ENCODE assay signal across 8 cellular contexts in genomic region chr1:15799004-15799867, GRCh38. TPM values are rescaled to one million over a fixed set of nuclear protein-coding genes. Genes with fewer than 3 reads are reported as not detected.
DNase-seq lines count a peak whose midpoint lies in the region; ATAC-seq, FAIRE-seq and TF ChIP-seq lines count a peak whose summit lies in the region.

No MANE protein-coding gene starts in this region.

- no peak overlapping the region for H2AFZ ChIP-seq in HepG2 (ENCODE audit: low read length)

- H3K4me3 ChIP-seq in body of pancreas (no peak overlapping the region), HepG2 (replicated peaks in 1 of 3; ENCODE audit: insufficient read depth in 1 of 3, low read depth in 2 of 3, low read length in 3 of 3) (peak overlapping the region; percentile 19 to 73 (median 58); a peak in 5 of 6 replicates), tibial artery (no peak overlapping the region)

- H3K4me1 ChIP-seq in body of pancreas = peaks cover 56% of the 10 kb centered on the region
- H3K4me1 ChIP-seq in HepG2 (ENCODE audit: insufficient read depth, low read length) = peaks cover 96% of the 10 kb centered on the region
- H3K4me1 ChIP-seq in tibial artery = peaks cover 0 to 85% (median 62%) of the 10 kb centered on the region in 4 donors

- peaks cover 14% of the 10 kb centered on the region for H3K79me2 ChIP-seq in HepG2 (ENCODE audit: insufficient read depth, low read length)

- H3K27ac ChIP-seq in body of pancreas = peak overlapping the region; percentile 62 to 84 (median 82)
- H3K27ac ChIP-seq in HepG2 (ENCODE audit: extremely low read length, insufficient read depth, low read length) = peak overlapping the region; percentile 83
- peak overlapping the region; percentile 84 to 86 for H3K27ac ChIP-seq in tibial artery

- H3K36me3 ChIP-seq in body of pancreas (replicated peaks in 1 of 2; ENCODE audit: insufficient read depth in 1 of 2, low read depth in 2 of 2) = no peaks in the 10 kb centered on the region
- no peaks in the 10 kb centered on the region for H3K36me3 ChIP-seq in HepG2 (replicated peaks in 1 of 2; ENCODE audit: control insufficient read depth in 1 of 2, insufficient read depth in 2 of 2, low read length in 2 of 2)
- H3K36me3 ChIP-seq in tibial artery = no peaks in the 10 kb centered on the region

- H3K9me3 ChIP-seq in body of pancreas (no peaks in the 10 kb centered on the region), HepG2 (ENCODE audit: low read length) (no peaks in the 10 kb centered on the region), tibial artery (no peaks in the 10 kb centered on the region)

- in situ Hi-C loops in HepG2 (cut with HindIII; ENCODE audit: extremely low pct_ligation_motif_present, low pct_unique_long_range_greater_than_20kb) = no loop called here

- no peak for TF ChIP-seq CTCF in body of pancreas (IDR thresholded peaks at IDR 0.05)
- TF ChIP-seq CTCF in HepG2 (CRISPR knock-in tag; IDR thresholded peaks at IDR 0.05) = no peak
- no peak for TF ChIP-seq CTCF in tibial artery (IDR thresholded peaks at IDR 0.05)

- peak overlapping the region; percentile 70 for H3K9ac ChIP-seq in HepG2 (ENCODE audit: insufficient read depth, low read depth, low read length)

- peak in 2 of 3 donors; percentile 12 to 34 for TF ChIP-seq POLR2A in body of pancreas (IDR thresholded peaks at IDR 0.05)
- no peak for TF ChIP-seq POLR2A in HepG2 (IDR thresholded peaks at IDR 0.05; ENCODE audit: insufficient read depth in 1 of 2, low read depth in 2 of 2, low read length in 2 of 2)

- DNase-seq in Right ventricle myocardium inferior (ENCODE audit: missing footprints) = peak; percentile 75
- DNase-seq in cardiac septum (ENCODE audit: low spot score) = no peak
- peak; percentile 63 to 83 (median 72) for DNase-seq in body of pancreas
- DNase-seq in HepG2 (ENCODE audit: low spot score) = peak; percentile 61
- peak; percentile 89 to 97 for DNase-seq in tibial artery
- DNase-seq in NOMO-1 (lab: John Stamatoyannopoulos, UW; ENCODE audit: unreplicated experiment in 2 of 2) = no peak
- no peak for DNase-seq in NCI-H2196 treated with DMSO at 0.1 percent for 48 hours (lab: John Stamatoyannopoulos, UW; ENCODE audit: unreplicated experiment)

- no peak for TF ChIP-seq RAD21 in HepG2 (CRISPR knock-in tag; IDR thresholded peaks at IDR 0.05)

- CTCF ChIA-PET in HepG2 (lab: Yijun Ruan, JAX; ENCODE audit: low intra/inter-chr PET ratio, low total read pairs) = no interaction called here

- TSS peak; percentile 85 for BruUV-seq in HepG2 (replicated peaks; lab: Mats Ljungman, UMichigan)

- POLR2A ChIA-PET in HepG2 (lab: Yijun Ruan, JAX) = interaction anchor here (0.7 to 2.8 kb wide), 6 partner anchors 11 to 232 kb away, joined by 3 to 7 read pairs (median 4); partner anchors contain the start of gene SRARP

- peak overlapping the region; percentile 98 for H3K4me2 ChIP-seq in HepG2 (ENCODE audit: low read depth, low read length)

- no peak for TF ChIP-seq EP300 in HepG2 (IDR thresholded peaks at IDR 0.05; ENCODE audit: low read depth in 2 of 2, low read length in 2 of 2)
- TF ChIP-seq EP300 in HepG2 (CRISPR knock-in tag; IDR thresholded peaks at IDR 0.05; ENCODE audit: borderline replicate concordance) = no peak

- no peak for FAIRE-seq in HepG2 (lab: Jason Lieb, UNC)

- intact Hi-C loops in Right ventricle myocardium inferior (cut with DNase I) = no loop called here
- intact Hi-C loops in cardiac septum (cut with DNase I) = loop anchor here (5.0 kb wide), 1 partner anchor 253 kb away; no protein-coding TSS in a partner anchor
- intact Hi-C loops in body of pancreas (cut with DNase I) = no loop called here
- intact Hi-C loops in HepG2 (cut with micrococcal nuclease; ENCODE audit: unreplicated experiment) = no loop called here
- intact Hi-C loops in tibial artery (cut with DNase I; ENCODE audit: low total_unique reads) = no loop called here

- H4K20me1 ChIP-seq in HepG2 (ENCODE audit: insufficient read depth, low read length) = no peaks in the 10 kb centered on the region

- ATAC-seq in Right ventricle myocardium inferior (peak; percentile 57), body of pancreas (peak; percentile 60), HepG2 (peak; percentile 46), HG02759 (IDR thresholded peaks at IDR 0.05; ENCODE audit: unreplicated experiment) (no peak)

- no peaks in the 10 kb centered on the region for H3K27me3 ChIP-seq in body of pancreas
- H3K27me3 ChIP-seq in HepG2 (ENCODE audit: control insufficient read depth in 1 of 2, insufficient read depth in 2 of 2, low read length in 2 of 2) = no peaks in the 10 kb centered on the region
- H3K27me3 ChIP-seq in tibial artery = no peaks in the 10 kb centered on the region

- WGBS in body of pancreas, 2 donors = 35 to 36% methylated on average over 6 to 9 of the region's 9 CpGs
- WGBS in HepG2 (ENCODE audit: low lambda C conversion rate) = 10% methylated on average over 6 of the region's 9 CpGs

RNA-seq across cellular contexts. Expression of gene UQCRHL, which starts 8.2 kb away (rescaled TPM):
- total RNA-seq in Right ventricle myocardium inferior (6.2 TPM), cardiac septum (4.9 TPM), body of pancreas (1 to 10 TPM in 1 of 2 donors, under 1 TPM in 1; 0.66 to 1.0 TPM), HepG2 (2016; rRNA removed; fragmentation: Illumina TruSeq; extraction: Trizol) (2.3 and 4.0 TPM in 2 replicates)
- 1.3 and 1.6 TPM in 2 replicates for total RNA-seq in HepG2 (2016; cell fraction: cytosol; rRNA removed; fragmentation: Illumina TruSeq; extraction: Trizol; ENCODE audit: low read depth)
- total RNA-seq in HepG2 (2016; cell fraction: insoluble cytoplasmic fraction; rRNA removed; fragmentation: Illumina TruSeq; extraction: Trizol) = 2.3 and 4.1 TPM in 2 replicates
- total RNA-seq in HepG2 (2016; cell fraction: membrane; rRNA removed; fragmentation: Illumina TruSeq; extraction: Trizol) = 3.6 and 3.8 TPM in 2 replicates
- 0.72 and 0.87 TPM in 2 replicates for total RNA-seq in HepG2 (2016; cell fraction: nucleus; rRNA removed; fragmentation: Illumina TruSeq; extraction: Trizol)
- polyA plus RNA-seq in HepG2 (2011; rRNA removed) = 1.4 and 1.8 TPM in 2 replicates
- polyA plus RNA-seq in HepG2 (2011; cell fraction: cytosol; rRNA removed) = 1.3 and 2.6 TPM in 2 replicates
- 0.59 and 1.3 TPM in 2 replicates for polyA plus RNA-seq in HepG2 (2011; cell fraction: nucleus; rRNA removed)
- 4.4 and 15.0 TPM in 2 replicates for polyA plus RNA-seq in HepG2 (2012)
- 3.5 and 3.9 TPM in 2 replicates for polyA plus RNA-seq in HepG2 (2016; cell fraction: cytosol; fragmentation: Illumina TruSeq; extraction: Trizol; ENCODE audit: low read depth)
- 6.0 and 6.8 TPM in 2 replicates for polyA plus RNA-seq in HepG2 (2016; cell fraction: insoluble cytoplasmic fraction; fragmentation: Illumina TruSeq; extraction: Trizol; ENCODE audit: low read depth)
- 4.5 and 5.2 TPM in 2 replicates for polyA plus RNA-seq in HepG2 (2016; cell fraction: membrane; fragmentation: Illumina TruSeq; extraction: Trizol; ENCODE audit: low read depth)
- polyA plus RNA-seq in HepG2 (2016; cell fraction: nucleus; fragmentation: Illumina TruSeq; extraction: Trizol; ENCODE audit: insufficient read depth, low read depth) = 1.8 and 2.2 TPM in 2 replicates
- 1.2 TPM in 1 of 2 replicates, not detected in the other for polyA minus RNA-seq in HepG2 (2011; rRNA and poly(A)+ RNA removed; ENCODE audit: low replicate concordance)
- polyA minus RNA-seq in HepG2 (2011; cell fraction: cytosol; rRNA and poly(A)+ RNA removed) = 2.5 and 2.8 TPM in 2 replicates
- 0.64 and 0.87 TPM in 2 replicates for polyA minus RNA-seq in HepG2 (2011; cell fraction: nucleus; rRNA and poly(A)+ RNA removed)

RNA-seq across cellular contexts. Expression of gene FBLIM1, which starts 40.6 kb away (rescaled TPM):
- 97.6 TPM for total RNA-seq in Right ventricle myocardium inferior
- 40.6 TPM for total RNA-seq in cardiac septum
- total RNA-seq in body of pancreas = 10 to 100 TPM; 42.5 to 46.2 TPM
- total RNA-seq in HepG2 (2016; rRNA removed; fragmentation: Illumina TruSeq; extraction: Trizol) = 9.2 and 10.6 TPM in 2 replicates
- 2.3 and 2.6 TPM in 2 replicates for total RNA-seq in HepG2 (2016; cell fraction: cytosol; rRNA removed; fragmentation: Illumina TruSeq; extraction: Trizol; ENCODE audit: low read depth)
- 9.3 and 10.5 TPM in 2 replicates for total RNA-seq in HepG2 (2016; cell fraction: insoluble cytoplasmic fraction; rRNA removed; fragmentation: Illumina TruSeq; extraction: Trizol)
- 7.4 and 8.7 TPM in 2 replicates for total RNA-seq in HepG2 (2016; cell fraction: membrane; rRNA removed; fragmentation: Illumina TruSeq; extraction: Trizol)
- 4.4 and 5.9 TPM in 2 replicates for total RNA-seq in HepG2 (2016; cell fraction: nucleus; rRNA removed; fragmentation: Illumina TruSeq; extraction: Trizol)
- polyA plus RNA-seq in HepG2 (2011; rRNA removed) = 23.0 and 24.6 TPM in 2 replicates
- 15.7 and 22.9 TPM in 2 replicates for polyA plus RNA-seq in HepG2 (2011; cell fraction: cytosol; rRNA removed)
- polyA plus RNA-seq in HepG2 (2011; cell fraction: nucleus; rRNA removed) = 22.7 and 27.5 TPM in 2 replicates
- polyA plus RNA-seq in HepG2 (2012) = 2.8 and 7.8 TPM in 2 replicates
- polyA plus RNA-seq in HepG2 (2016; cell fraction: cytosol; fragmentation: Illumina TruSeq; extraction: Trizol; ENCODE audit: low read depth) = 2.9 and 3.0 TPM in 2 replicates
- 10.8 and 11.3 TPM in 2 replicates for polyA plus RNA-seq in HepG2 (2016; cell fraction: insoluble cytoplasmic fraction; fragmentation: Illumina TruSeq; extraction: Trizol; ENCODE audit: low read depth)
- polyA plus RNA-seq in HepG2 (2016; cell fraction: membrane; fragmentation: Illumina TruSeq; extraction: Trizol; ENCODE audit: low read depth) = 6.2 and 6.7 TPM in 2 replicates
- 17.7 and 20.4 TPM in 2 replicates for polyA plus RNA-seq in HepG2 (2016; cell fraction: nucleus; fragmentation: Illumina TruSeq; extraction: Trizol; ENCODE audit: insufficient read depth, low read depth)
- polyA minus RNA-seq in HepG2 (2011; rRNA and poly(A)+ RNA removed; ENCODE audit: low replicate concordance) = 2.2 and 24.8 TPM in 2 replicates
- polyA minus RNA-seq in HepG2 (2011; cell fraction: cytosol; rRNA and poly(A)+ RNA removed) = 12.1 and 12.4 TPM in 2 replicates
- polyA minus RNA-seq in HepG2 (2011; cell fraction: nucleus; rRNA and poly(A)+ RNA removed) = 8.8 and 10.0 TPM in 2 replicates

RNA-seq across cellular contexts. Expression of gene SPEN, which starts 48.3 kb away (rescaled TPM):
- 21.4 TPM for total RNA-seq in Right ventricle myocardium inferior
- total RNA-seq in cardiac septum = 37.8 TPM
- 10 to 100 TPM; 27.8 to 38.9 TPM for total RNA-seq in body of pancreas
- 14.0 and 25.1 TPM in 2 replicates for total RNA-seq in HepG2 (2016; rRNA removed; fragmentation: Illumina TruSeq; extraction: Trizol)
- 7.7 and 8.8 TPM in 2 replicates for total RNA-seq in HepG2 (2016; cell fraction: cytosol; rRNA removed; fragmentation: Illumina TruSeq; extraction: Trizol; ENCODE audit: low read depth)
- 10.1 and 21.7 TPM in 2 replicates for total RNA-seq in HepG2 (2016; cell fraction: insoluble cytoplasmic fraction; rRNA removed; fragmentation: Illumina TruSeq; extraction: Trizol)
- 9.3 and 12.9 TPM in 2 replicates for total RNA-seq in HepG2 (2016; cell fraction: membrane; rRNA removed; fragmentation: Illumina TruSeq; extraction: Trizol)
- 49.3 and 56.0 TPM in 2 replicates for total RNA-seq in HepG2 (2016; cell fraction: nucleus; rRNA removed; fragmentation: Illumina TruSeq; extraction: Trizol)
- polyA plus RNA-seq in HepG2 (2011; rRNA removed) = 4.8 and 5.0 TPM in 2 replicates
- 2.8 and 3.3 TPM in 2 replicates for polyA plus RNA-seq in HepG2 (2011; cell fraction: cytosol; rRNA removed)
- polyA plus RNA-seq in HepG2 (2011; cell fraction: nucleus; rRNA removed) = 18.8 and 20.8 TPM in 2 replicates
- 21.6 and 23.5 TPM in 2 replicates for polyA plus RNA-seq in HepG2 (2012)
- 0.96 and 1.2 TPM in 2 replicates for polyA plus RNA-seq in HepG2 (2016; cell fraction: cytosol; fragmentation: Illumina TruSeq; extraction: Trizol; ENCODE audit: low read depth)
- polyA plus RNA-seq in HepG2 (2016; cell fraction: insoluble cytoplasmic fraction; fragmentation: Illumina TruSeq; extraction: Trizol; ENCODE audit: low read depth) = 8.1 and 13.9 TPM in 2 replicates
- polyA plus RNA-seq in HepG2 (2016; cell fraction: membrane; fragmentation: Illumina TruSeq; extraction: Trizol; ENCODE audit: low read depth) = 2.4 and 4.4 TPM in 2 replicates
- 82.7 and 94.7 TPM in 2 replicates for polyA plus RNA-seq in HepG2 (2016; cell fraction: nucleus; fragmentation: Illumina TruSeq; extraction: Trizol; ENCODE audit: insufficient read depth, low read depth)
- 26.2 and 39.1 TPM in 2 replicates for polyA minus RNA-seq in HepG2 (2011; rRNA and poly(A)+ RNA removed; ENCODE audit: low replicate concordance)
- 16.2 and 25.1 TPM in 2 replicates for polyA minus RNA-seq in HepG2 (2011; cell fraction: cytosol; rRNA and poly(A)+ RNA removed)
- 33.1 and 35.3 TPM in 2 replicates for polyA minus RNA-seq in HepG2 (2011; cell fraction: nucleus; rRNA and poly(A)+ RNA removed)

RNA-seq across cellular contexts. Expression of gene TMEM82, which starts 56.9 kb away (rescaled TPM):
- total RNA-seq in Right ventricle myocardium inferior = not detected
- not detected for total RNA-seq in cardiac septum
- total RNA-seq in body of pancreas = not detected
- 0.29 and 0.97 TPM in 2 replicates for total RNA-seq in HepG2 (2016; rRNA removed; fragmentation: Illumina TruSeq; extraction: Trizol)
- 0.71 and 0.79 TPM in 2 replicates for total RNA-seq in HepG2 (2016; cell fraction: cytosol; rRNA removed; fragmentation: Illumina TruSeq; extraction: Trizol; ENCODE audit: low read depth)
- 0.43 and 0.58 TPM in 2 replicates for total RNA-seq in HepG2 (2016; cell fraction: insoluble cytoplasmic fraction; rRNA removed; fragmentation: Illumina TruSeq; extraction: Trizol)
- 0.43 and 0.45 TPM in 2 replicates for total RNA-seq in HepG2 (2016; cell fraction: membrane; rRNA removed; fragmentation: Illumina TruSeq; extraction: Trizol)
- total RNA-seq in HepG2 (2016; cell fraction: nucleus; rRNA removed; fragmentation: Illumina TruSeq; extraction: Trizol) = 0.41 and 0.75 TPM in 2 replicates
- 0.24 and 0.40 TPM in 2 replicates for polyA plus RNA-seq in HepG2 (2011; rRNA removed)
- 0.28 and 0.51 TPM in 2 replicates for polyA plus RNA-seq in HepG2 (2011; cell fraction: cytosol; rRNA removed)
- 0.58 and 0.85 TPM in 2 replicates for polyA plus RNA-seq in HepG2 (2011; cell fraction: nucleus; rRNA removed)
- 0.32 and 0.44 TPM in 2 replicates for polyA plus RNA-seq in HepG2 (2012)
- polyA plus RNA-seq in HepG2 (2016; cell fraction: cytosol; fragmentation: Illumina TruSeq; extraction: Trizol; ENCODE audit: low read depth) = 0.60 and 0.79 TPM in 2 replicates
- polyA plus RNA-seq in HepG2 (2016; cell fraction: insoluble cytoplasmic fraction; fragmentation: Illumina TruSeq; extraction: Trizol; ENCODE audit: low read depth) = 0.37 and 0.50 TPM in 2 replicates
- 0.64 and 0.87 TPM in 2 replicates for polyA plus RNA-seq in HepG2 (2016; cell fraction: membrane; fragmentation: Illumina TruSeq; extraction: Trizol; ENCODE audit: low read depth)
- 1.1 and 1.5 TPM in 2 replicates for polyA plus RNA-seq in HepG2 (2016; cell fraction: nucleus; fragmentation: Illumina TruSeq; extraction: Trizol; ENCODE audit: insufficient read depth, low read depth)
- 0.92 TPM in 1 of 2 replicates, not detected in the other for polyA minus RNA-seq in HepG2 (2011; rRNA and poly(A)+ RNA removed; ENCODE audit: low replicate concordance)
- 0.44 and 0.59 TPM in 2 replicates for polyA minus RNA-seq in HepG2 (2011; cell fraction: cytosol; rRNA and poly(A)+ RNA removed)
- polyA minus RNA-seq in HepG2 (2011; cell fraction: nucleus; rRNA and poly(A)+ RNA removed) = 0.62 TPM in 1 of 2 replicates, not detected in the other

Comparison
In these comparisons a context has a peak if more than half of its experiments do, and no peak if none do; other contexts are left out.
1. DNase-seq: peak in Right ventricle myocardium inferior (single experiment), body of pancreas (4 of 4), HepG2 (single experiment) and tibial artery (2 of 2); none in cardiac septum (single experiment), NOMO-1 (0 of 2) and NCI-H2196 treated with DMSO at 0.1 percent for 48 hours (single experiment).
2. H3K4me3 ChIP-seq: peak in HepG2 (3 of 3); none in body of pancreas (0 of 2) and tibial artery (0 of 2).
3. POLR2A ChIP-seq: peak in body of pancreas (2 of 3); none in HepG2 (0 of 2).
4. Peak in every context shown above with its lines, with median percentiles within 50 percentile points of each other: H3K27ac ChIP-seq.